Comparison of ENCODE assay signal across 14 cellular contexts in genomic region chr11:9169595-9170295, GRCh38.
A peak's percentile ranks its signal among the peaks of the same experiment; 100 is the strongest.
DNase-seq lines count a peak whose midpoint lies in the region; ATAC-seq and TF ChIP-seq lines count a peak whose summit lies in the region.
"Had no signal": no experiment of that assay in that cellular context is flagged by ENCODE, and none has a peak within 500 bp of the region (broad histone marks: within the 10 kb centered on the region; RNA-seq: fewer than 3 reads in every experiment).

No MANE protein-coding gene starts in this region.

- peaks cover 10 to 17% of the 10 kb centered on the region in 2 donors for H3K4me1 Mint-ChIP-seq in natural killer cell treated with Interleukin-12 subunit alpha and Interleukin-12 subunit beta and Interleukin-15 and Interleukin-18, amount 100 ng/mL, for 72 hours (ENCODE audit: low read depth in 2 of 2)
- H3K4me1 Mint-ChIP-seq in natural killer cell (peaks cover 0 to 6% of the 10 kb centered on the region in 2 donors), endodermal cell (peaks cover 47% of the 10 kb centered on the region)

- H3K27ac ChIP-seq in PC-3 (ENCODE audit: low read length) = no peak overlapping the region
- H3K27ac ChIP-seq in endodermal cell (ENCODE audit: low read depth, low read length) = no peak overlapping the region
- H3K27ac ChIP-seq in SJCRH30 = no peak overlapping the region
- no peak overlapping the region for H3K27ac ChIP-seq in esophagus squamous epithelium
- H3K27ac ChIP-seq: upper lobe of left lung had no signal

- peaks cover 3% of the 10 kb centered on the region; the same call in 1 of the 2 replicates for H3K36me3 ChIP-seq in PC-3 (ENCODE audit: low read depth, low read length)
- peaks cover 49% of the 10 kb centered on the region for H3K36me3 ChIP-seq in endodermal cell (ENCODE audit: control insufficient read depth, insufficient read depth, low read length)
- peaks cover 66% of the 10 kb centered on the region for H3K36me3 ChIP-seq in SJCRH30
- H3K36me3 ChIP-seq in esophagus squamous epithelium = peaks cover 0 to 64% (median 0%) of the 10 kb centered on the region in 3 donors

- H3K4me1 ChIP-seq in PC-3 (ENCODE audit: insufficient read depth, low read length) = peaks cover 10% of the 10 kb centered on the region; the same call in 1 of the 2 replicates
- H3K4me1 ChIP-seq in endodermal cell (ENCODE audit: control insufficient read depth, insufficient read depth, low read length) = peaks cover 12% of the 10 kb centered on the region
- H3K4me1 ChIP-seq in SJCRH30 = no peaks in the 10 kb centered on the region
- H3K4me1 ChIP-seq in esophagus squamous epithelium = no peaks in the 10 kb centered on the region
- H3K4me1 ChIP-seq: upper lobe of left lung had no signal

- H3K79me2 ChIP-seq in PC-3 (ENCODE audit: low read length) = no peaks in the 10 kb centered on the region

- ATAC-seq in natural killer cell treated with Interleukin-12 subunit alpha and Interleukin-12 subunit beta and Interleukin-15 and Interleukin-18, amount 100 ng/mL, for 72 hours = peak in 1 of 2 donors; percentile 61
- no peak for ATAC-seq in natural killer cell
- peak; percentile 45 for ATAC-seq in PC-3
- no peak for ATAC-seq in GM21390 (IDR thresholded peaks at IDR 0.05; ENCODE audit: unreplicated experiment)

- peak overlapping the region; percentile 41 for H3K4me3 Mint-ChIP-seq in natural killer cell treated with Interleukin-12 subunit alpha and Interleukin-12 subunit beta and Interleukin-15 and Interleukin-18, amount 100 ng/mL, for 72 hours
- H3K4me3 Mint-ChIP-seq in natural killer cell = no peak overlapping the region
- H3K4me3 Mint-ChIP-seq in endodermal cell = no peak overlapping the region

- H3K9me2 ChIP-seq in PC-3 (replicated peaks; ENCODE audit: low read length) = no peaks in the 10 kb centered on the region

- no TSS peak for BruUV-seq in PC-3 (replicated peaks; lab: Mats Ljungman, UMichigan)

- H3K27me3 ChIP-seq in PC-3 (ENCODE audit: low read length) (no peaks in the 10 kb centered on the region), endodermal cell (ENCODE audit: control insufficient read depth, insufficient read depth, low read length, poor library complexity, severe bottlenecking) (no peaks in the 10 kb centered on the region), SJCRH30 (no peaks in the 10 kb centered on the region), esophagus squamous epithelium (no peaks in the 10 kb centered on the region)
- H3K27me3 ChIP-seq: upper lobe of left lung had no signal

- 64 to 86% methylated on average over 1 to 7 of the region's 7 CpGs for WGBS in endodermal cell (ENCODE audit: insufficient coverage in 1 of 2, insufficient read length in 1 of 2), 2 experiments
- 68 to 74% methylated on average over 7 of the region's 7 CpGs for WGBS in esophagus squamous epithelium, 2 donors

- H3K27ac Mint-ChIP-seq in natural killer cell treated with Interleukin-12 subunit alpha and Interleukin-12 subunit beta and Interleukin-15 and Interleukin-18, amount 100 ng/mL, for 72 hours = peak overlapping the region; percentile 46 to 51
- no peak overlapping the region for H3K27ac Mint-ChIP-seq in natural killer cell
- peak overlapping the region; percentile 40 for H3K27ac Mint-ChIP-seq in endodermal cell

- TF ChIP-seq CTCF in natural killer cell (IDR thresholded peaks at IDR 0.05) = no peak
- no peak for TF ChIP-seq CTCF in PC-3 (conservative IDR thresholded peaks at IDR 0.05; ENCODE audit: low read depth, low read length)
- TF ChIP-seq CTCF in endodermal cell (conservative IDR thresholded peaks at IDR 0.05) = no peak
- TF ChIP-seq CTCF in esophagus squamous epithelium (IDR thresholded peaks at IDR 0.05) = no peak

- H3K4me2 ChIP-seq in PC-3 (ENCODE audit: low read length) = no peak overlapping the region

- no peaks in the 10 kb centered on the region for H3K27me3 Mint-ChIP-seq in natural killer cell treated with Interleukin-12 subunit alpha and Interleukin-12 subunit beta and Interleukin-15 and Interleukin-18, amount 100 ng/mL, for 72 hours
- H3K27me3 Mint-ChIP-seq in natural killer cell (ENCODE audit: low read depth in 2 of 2) (no peaks in the 10 kb centered on the region), endodermal cell (ENCODE audit: insufficient read depth) (no peaks in the 10 kb centered on the region)

- no peaks in the 10 kb centered on the region for H3K9me3 Mint-ChIP-seq in natural killer cell treated with Interleukin-12 subunit alpha and Interleukin-12 subunit beta and Interleukin-15 and Interleukin-18, amount 100 ng/mL, for 72 hours
- H3K9me3 Mint-ChIP-seq in natural killer cell (no peaks in the 10 kb centered on the region), endodermal cell (peaks cover 2% of the 10 kb centered on the region)

- no peaks in the 10 kb centered on the region for H3K9me3 ChIP-seq in PC-3 (ENCODE audit: low read length)
- H3K9me3 ChIP-seq in endodermal cell (ENCODE audit: control insufficient read depth, low read length) = peaks cover 4% of the 10 kb centered on the region
- H3K9me3 ChIP-seq in SJCRH30 (replicated peaks) = no peaks in the 10 kb centered on the region
- H3K9me3 ChIP-seq in esophagus squamous epithelium = no peaks in the 10 kb centered on the region
- H3K9me3 ChIP-seq: upper lobe of left lung had no signal

- H3F3A ChIP-seq in PC-3 (ENCODE audit: low read length, unreplicated experiment) = no peaks in the 10 kb centered on the region

- H2AFZ ChIP-seq in PC-3 (ENCODE audit: low read length) = no peak overlapping the region

- intact Hi-C loops in natural killer cell (cut with micrococcal nuclease) = no loop called here
- intact Hi-C loops in PC-3 (cut with micrococcal nuclease) = loop anchor here (10.0 kb wide), 1 partner anchor 95 kb away; the partner anchor contains the start of gene DENND5A
- intact Hi-C loops in esophagus squamous epithelium (cut with DNase I) = no loop called here

- POLR2A ChIA-PET in PC-3 (lab: Charles Lee; ENCODE audit: unreplicated experiment) = no interaction called here

- no peak for DNase-seq in natural killer cell treated with Interleukin-12 subunit alpha and Interleukin-12 subunit beta and Interleukin-15 and Interleukin-18, amount 100 ng/mL, for 72 hours (ENCODE audit: low spot score)
- DNase-seq in natural killer cell = no peak
- no peak for DNase-seq in PC-3
- DNase-seq in endodermal cell = no peak
- no peak for DNase-seq in C1 segment of cervical spinal cord (lab: John Stamatoyannopoulos, UW)
- no peak for DNase-seq in SJCRH30
- DNase-seq in esophagus squamous epithelium (lab: John Stamatoyannopoulos, UW) = no peak
- DNase-seq: activated gamma-delta T cell treated with Interleukin-2 at 50 U/mL for 16 hours, caudate nucleus, DMS53, GOT3, T-helper 1 cell, upper lobe of left lung had no signal

- no peak overlapping the region for H3K4me3 ChIP-seq in PC-3 (ENCODE audit: low read length)
- H3K4me3 ChIP-seq in endodermal cell (ENCODE audit: low read length) = no peak overlapping the region
- no peak overlapping the region for H3K4me3 ChIP-seq in SJCRH30
- H3K4me3 ChIP-seq in esophagus squamous epithelium = no peak overlapping the region
- H3K4me3 ChIP-seq: upper lobe of left lung had no signal

- no peaks in the 10 kb centered on the region for H4K20me1 ChIP-seq in PC-3 (ENCODE audit: low read length)

- H3K9ac ChIP-seq in PC-3 (ENCODE audit: low read length) = no peak overlapping the region
- H3K9ac ChIP-seq in endodermal cell (ENCODE audit: extremely low read depth, low read length, poor library complexity, severe bottlenecking) = no peak overlapping the region

- TF ChIP-seq POLR2A in esophagus squamous epithelium (IDR thresholded peaks at IDR 0.05) = no peak

- CTCF ChIA-PET in PC-3 (lab: Charles Lee) = interaction anchor here (0.6 kb wide), 1 partner anchor 81 kb away, joined by 5 read pairs; no protein-coding TSS in a partner anchor

- H3K36me3 Mint-ChIP-seq in natural killer cell treated with Interleukin-12 subunit alpha and Interleukin-12 subunit beta and Interleukin-15 and Interleukin-18, amount 100 ng/mL, for 72 hours = peaks cover 9% of the 10 kb centered on the region
- no peaks in the 10 kb centered on the region for H3K36me3 Mint-ChIP-seq in natural killer cell
- peaks cover 42% of the 10 kb centered on the region for H3K36me3 Mint-ChIP-seq in endodermal cell (ENCODE audit: low read depth)

Comparison
In these comparisons a context has a peak if more than half of its experiments do, and no peak if none do; other contexts are left out.
1. H3K27ac Mint-ChIP-seq: peak in natural killer cell treated with Interleukin-12 subunit alpha and Interleukin-12 subunit beta and Interleukin-15 and Interleukin-18, amount 100 ng/mL, for 72 hours (2 of 2) and endodermal cell (single experiment); none in natural killer cell (0 of 2).